Comparison of ENCODE assay signal across 9 cellular contexts in genomic region chr19:48501446-48501960, GRCh38. TPM values are rescaled to one million over a fixed set of nuclear protein-coding genes. Genes with fewer than 3 reads are reported as not detected.
A peak's percentile ranks its signal among the peaks of the same experiment; 100 is the strongest.
DNase-seq lines count a peak whose midpoint lies in the region; ATAC-seq and TF ChIP-seq lines count a peak whose summit lies in the region.
"Had no signal": no experiment of that assay in that cellular context is flagged by ENCODE, and none has a peak within 500 bp of the region (broad histone marks: within the 10 kb centered on the region; RNA-seq: fewer than 3 reads in every experiment).

No MANE protein-coding gene starts in this region.

- ATAC-seq in foreskin keratinocyte, result peak; percentile 68
- no peak for ATAC-seq in HG03354 (IDR thresholded peaks at IDR 0.05; ENCODE audit: poor library complexity, severe bottlenecking, unreplicated experiment)
- ATAC-seq in GM19452 (IDR thresholded peaks at IDR 0.05; ENCODE audit: unreplicated experiment), result no peak

- TF ChIP-seq CTCF in foreskin keratinocyte (conservative IDR thresholded peaks at IDR 0.05), result no peak

- H3K27me3 ChIP-seq in H7 (ENCODE audit: control insufficient read depth, insufficient read depth, low read length), result peaks cover 7% of the 10 kb centered on the region; the same call in 1 of the 2 replicates
- H3K27me3 ChIP-seq in foreskin keratinocyte, result peaks cover 34% of the 10 kb centered on the region

- peak overlapping the region; percentile 46 for H3K27ac ChIP-seq in foreskin keratinocyte
- H3K27ac ChIP-seq: heart left ventricle had no signal

- peak overlapping the region; percentile 53 for H3K4me3 ChIP-seq in H7 (ENCODE audit: insufficient read depth, low read depth, low read length)

- no peaks in the 10 kb centered on the region for H3K4me1 ChIP-seq in foreskin keratinocyte

- no peaks in the 10 kb centered on the region for H3K36me3 ChIP-seq in H7 (replicated peaks; ENCODE audit: control insufficient read depth, insufficient read depth, low read length)
- H3K36me3 ChIP-seq: heart left ventricle had no signal

- peak; percentile 96 for DNase-seq in H7
- DNase-seq in NCI-H2227 treated with DMSO at 0.1 percent for 48 hours (lab: John Stamatoyannopoulos, UW), result peak; percentile 49
- peak; percentile 80 for DNase-seq in activated CD4-positive, alpha-beta T cell treated with anti-CD3 and anti-CD28 coated beads for 48 hours
- peak; percentile 89 to 95 for DNase-seq in foreskin keratinocyte
- peak in 2 of 3 donors; percentile 37 to 52 for DNase-seq in stimulated activated CD4-positive, alpha-beta T cell treated with anti-CD3 and anti-CD28 coated beads, Interleukin-12 subunit alpha, Interleukin-12 subunit beta, amount 100 ng/mL, for 48 hours (ENCODE audit: low read depth in 2 of 3, low spot score in 1 of 3)
- no peak for DNase-seq in ACHN
- DNase-seq: heart left ventricle had no signal

- in situ Hi-C loops in ACHN (cut with HindIII; ENCODE audit: low pct_ligation_motif_present, low pct_unique_long_range_greater_than_20kb, low sequenced_read_pairs), result no loop called here

RNA-seq across cellular contexts. Expression of gene LMTK3, which starts 10.1 kb away (rescaled TPM):
- 3.0 and 3.6 TPM in 2 replicates for total RNA-seq in H7 (2014; rRNA removed; shearing (Covaris generic))
- total RNA-seq in foreskin keratinocyte, result 4.2 and 4.3 TPM in 2 replicates
- polyA plus RNA-seq in foreskin keratinocyte, result 3.6 TPM in 2 replicates

RNA-seq across cellular contexts. Expression of gene CYTH2, which starts 32.3 kb away (rescaled TPM):
- total RNA-seq in H7 (2014; rRNA removed; shearing (Covaris generic)), result 42.9 and 51.3 TPM in 2 replicates
- 33.5 and 34.1 TPM in 2 replicates for total RNA-seq in foreskin keratinocyte
- 44.8 and 46.9 TPM in 2 replicates for polyA plus RNA-seq in foreskin keratinocyte

RNA-seq across cellular contexts. Expression of gene KCNJ14, which starts 46.1 kb away (rescaled TPM):
- total RNA-seq in H7 (2014; rRNA removed; shearing (Covaris generic)), result 0.21 and 0.70 TPM in 2 replicates
- 0.49 and 0.51 TPM in 2 replicates for total RNA-seq in foreskin keratinocyte
- polyA plus RNA-seq in foreskin keratinocyte, result 0.28 and 0.43 TPM in 2 replicates

RNA-seq across cellular contexts. Expression of gene SULT2B1, which starts 50.5 kb away (rescaled TPM):
- 1.8 and 2.8 TPM in 2 replicates for total RNA-seq in H7 (2014; rRNA removed; shearing (Covaris generic))
- 1.0 and 1.3 TPM in 2 replicates for total RNA-seq in foreskin keratinocyte
- 1.6 and 2.4 TPM in 2 replicates for polyA plus RNA-seq in foreskin keratinocyte

RNA-seq across cellular contexts. Expression of gene GRWD1, which starts 55.7 kb away (rescaled TPM):
- total RNA-seq in H7 (2014; rRNA removed; shearing (Covaris generic)), result 80.6 and 97.8 TPM in 2 replicates
- 54.9 and 59.6 TPM in 2 replicates for total RNA-seq in foreskin keratinocyte
- 43.9 and 50.7 TPM in 2 replicates for polyA plus RNA-seq in foreskin keratinocyte
